8 cellular contexts compared by ENCODE assay signal in the genomic region with DNA sequence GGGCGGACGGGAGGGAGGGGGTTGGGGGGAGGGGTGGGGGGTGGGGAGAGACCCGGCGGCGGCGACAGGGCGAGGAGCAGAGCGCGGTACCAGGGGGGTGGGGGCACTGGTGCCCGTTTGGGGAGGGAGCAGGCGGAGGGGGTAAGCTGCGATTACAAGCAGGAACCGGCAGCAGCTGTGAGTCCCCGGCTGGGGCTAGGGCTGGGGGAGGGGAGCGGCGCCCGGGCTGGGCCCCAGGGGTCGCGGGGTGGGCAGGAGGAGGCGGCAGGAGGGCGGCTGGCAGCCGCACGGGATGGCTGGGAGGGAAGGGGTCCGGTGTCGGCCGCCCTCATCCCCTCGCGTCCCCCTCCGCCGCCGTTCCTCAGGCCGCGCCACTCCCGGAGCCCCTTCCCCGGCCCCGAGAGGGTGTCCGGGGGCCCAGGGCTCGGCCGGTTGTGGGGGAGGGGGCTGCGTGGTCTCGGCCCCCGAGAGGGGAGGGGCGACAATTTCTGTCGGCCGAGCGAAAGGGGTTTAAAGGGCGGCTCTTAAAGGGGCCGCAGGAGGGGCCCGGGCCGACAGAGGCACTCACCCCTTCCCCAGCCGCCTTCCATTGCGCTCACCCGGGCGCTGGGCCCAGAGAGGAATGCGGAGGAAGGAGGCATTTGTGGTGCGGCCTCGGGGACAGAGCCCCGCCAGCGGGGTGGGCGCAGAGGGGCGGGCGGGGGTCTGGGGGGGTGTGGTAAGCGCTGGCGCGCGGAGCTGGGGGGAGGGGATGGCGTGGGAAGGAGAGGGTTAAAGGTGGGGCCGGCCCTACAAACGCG. TPM values are rescaled to one million over a fixed set of nuclear protein-coding genes. Genes with fewer than 3 reads are reported as not detected.
DNase-seq lines count a peak whose midpoint lies in the region; ATAC-seq and TF ChIP-seq lines count a peak whose summit lies in the region.

A gene with protein sequence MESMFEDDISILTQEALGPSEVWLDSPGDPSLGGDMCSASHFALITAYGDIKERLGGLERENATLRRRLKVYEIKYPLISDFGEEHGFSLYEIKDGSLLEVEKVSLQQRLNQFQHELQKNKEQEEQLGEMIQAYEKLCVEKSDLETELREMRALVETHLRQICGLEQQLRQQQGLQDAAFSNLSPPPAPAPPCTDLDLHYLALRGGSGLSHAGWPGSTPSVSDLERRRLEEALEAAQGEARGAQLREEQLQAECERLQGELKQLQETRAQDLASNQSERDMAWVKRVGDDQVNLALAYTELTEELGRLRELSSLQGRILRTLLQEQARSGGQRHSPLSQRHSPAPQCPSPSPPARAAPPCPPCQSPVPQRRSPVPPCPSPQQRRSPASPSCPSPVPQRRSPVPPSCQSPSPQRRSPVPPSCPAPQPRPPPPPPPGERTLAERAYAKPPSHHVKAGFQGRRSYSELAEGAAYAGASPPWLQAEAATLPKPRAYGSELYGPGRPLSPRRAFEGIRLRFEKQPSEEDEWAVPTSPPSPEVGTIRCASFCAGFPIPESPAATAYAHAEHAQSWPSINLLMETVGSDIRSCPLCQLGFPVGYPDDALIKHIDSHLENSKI (plus strand): TSS at position 144 of the 800 bp plus-strand sequence. CDS start 1,952 bp downstream, outside the sequence.

- peaks cover 69% of the 10 kb centered on the region for H3K4me1 Mint-ChIP-seq in activated naive CD4-positive, alpha-beta T cell treated with anti-CD3 and anti-CD28 coated beads for 36 hours (ENCODE audit: low read depth)

- no peak for TF ChIP-seq CTCF in omental fat pad (IDR thresholded peaks at IDR 0.05)

- H3K27ac Mint-ChIP-seq in activated naive CD4-positive, alpha-beta T cell treated with anti-CD3 and anti-CD28 coated beads for 36 hours = peak within 1 kb of the TSS; percentile 91

- H3K9me3 Mint-ChIP-seq in activated naive CD4-positive, alpha-beta T cell treated with anti-CD3 and anti-CD28 coated beads for 36 hours = no peaks in the 10 kb centered on the region

- DNase-seq in SHP77 (lab: John Stamatoyannopoulos, UW) (peak; percentile 57 to 60), SHP77 treated with DMSO at 0.1 percent for 48 hours (lab: John Stamatoyannopoulos, UW) (no peak), OCI-M1 (lab: John Stamatoyannopoulos, UW) (peak; percentile 79), germinal center (ENCODE audit: low spot score) (peak; percentile 47), omental fat pad (ENCODE audit: low spot score) (no peak)
- peak; percentile 61 for DNase-seq in activated naive CD4-positive, alpha-beta T cell treated with anti-CD3 and anti-CD28 coated beads for 36 hours

- peaks cover 19% of the 10 kb centered on the region for H3K36me3 Mint-ChIP-seq in activated naive CD4-positive, alpha-beta T cell treated with anti-CD3 and anti-CD28 coated beads for 36 hours (ENCODE audit: low read depth)

- H3K27me3 Mint-ChIP-seq in activated naive CD4-positive, alpha-beta T cell treated with anti-CD3 and anti-CD28 coated beads for 36 hours (ENCODE audit: low read depth) = no peaks in the 10 kb centered on the region

- peak within 1 kb of the TSS; percentile 88 for H3K4me3 Mint-ChIP-seq in activated naive CD4-positive, alpha-beta T cell treated with anti-CD3 and anti-CD28 coated beads for 36 hours

- intact Hi-C loops in activated naive CD4-positive, alpha-beta T cell treated with anti-CD3 and anti-CD28 coated beads for 36 hours (cut with micrococcal nuclease) = loop anchor here (2.0 kb wide), 1 partner anchor 29 kb away; no protein-coding TSS in a partner anchor

- CTCF ChIA-PET in activated naive CD4-positive, alpha-beta T cell treated with anti-CD3 and anti-CD28 coated beads for 36 hours (lab: Charles Lee) = interaction anchor here (0.8 to 8.3 kb wide), 3 partner anchors 39 to 58 kb away, joined by 3 to 158 read pairs (median 7); a partner anchor contains a TSS

- ATAC-seq in omental fat pad (ENCODE audit: low FRiP score) (peak; percentile 17), GM21423 (IDR thresholded peaks at IDR 0.05; ENCODE audit: unreplicated experiment) (no peak), HG03442 (IDR thresholded peaks at IDR 0.05; ENCODE audit: unreplicated experiment) (no peak)

RNA-seq across cellular contexts. Expression of the gene that starts here (rescaled TPM):
- total RNA-seq in activated naive CD4-positive, alpha-beta T cell treated with anti-CD3 and anti-CD28 coated beads for 36 hours = 10 to 100 TPM; 19.5 to 19.7 TPM
- total RNA-seq in omental fat pad = 10 to 100 TPM in 3 of 4 donors, 1 to 10 TPM in 1; 4.0 to 15.6 (median 10.5) TPM

Comparison
In these comparisons a context has a peak if more than half of its experiments do, and no peak if none do; other contexts are left out.
1. DNase-seq: peak in SHP77 (2 of 2), OCI-M1 (single experiment), activated naive CD4-positive, alpha-beta T cell treated with anti-CD3 and anti-CD28 coated beads for 36 hours (single experiment) and germinal center (single experiment); none in SHP77 treated with DMSO at 0.1 percent for 48 hours (single experiment) and omental fat pad (single experiment).